8 cellular contexts compared by ENCODE assay signal in the genomic region with DNA sequence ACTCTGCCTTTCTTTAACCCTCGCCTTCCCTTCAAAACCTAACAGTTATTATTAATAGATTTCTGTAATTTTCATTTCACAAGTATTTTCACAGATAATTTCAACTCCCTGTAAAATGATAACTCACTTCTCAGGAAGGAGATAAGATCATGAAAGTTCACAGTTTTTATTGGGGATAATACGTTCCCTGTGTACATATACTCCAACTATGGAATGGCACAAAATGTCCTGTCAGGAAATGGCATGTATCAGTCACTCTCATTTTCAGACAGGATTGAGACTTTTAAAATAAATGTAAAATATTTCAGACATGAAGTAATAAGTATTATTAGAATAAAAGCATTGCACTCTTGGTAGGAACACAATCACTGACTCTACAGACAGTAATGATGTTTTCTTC. TPM values are rescaled to one million over a fixed set of nuclear protein-coding genes. Genes with fewer than 3 reads are reported as not detected.
A peak's percentile ranks its signal among the peaks of the same experiment; 100 is the strongest.
DNase-seq lines count a peak whose midpoint lies in the region; ATAC-seq and TF ChIP-seq lines count a peak whose summit lies in the region.

No MANE protein-coding gene starts in this region.

- peaks cover 6% of the 10 kb centered on the region for H3K9me3 Mint-ChIP-seq in HFFc6
- H3K9me3 Mint-ChIP-seq in activated CD8-positive, alpha-beta T cell treated with anti-CD3 and anti-CD28 coated beads, Interleukin-2, amount 10 ng/mL, durations not matched to agents 7 days and 5 days (ENCODE audit: insufficient read depth) = peaks cover 36% of the 10 kb centered on the region

- H3K9ac ChIP-seq in smooth muscle cell (ENCODE audit: low read depth) = peak overlapping the region; percentile 87

- H2AFZ ChIP-seq in hepatocyte (peak overlapping the region; percentile 87), smooth muscle cell (ENCODE audit: low read depth) (peak overlapping the region; percentile 89)

- TF ChIP-seq CTCF in HFFc6 (IDR thresholded peaks at IDR 0.05) (no peak), hepatocyte (IDR thresholded peaks at IDR 0.05; ENCODE audit: poor library complexity) (no peak), smooth muscle cell (IDR thresholded peaks at IDR 0.05; ENCODE audit: borderline replicate concordance, insufficient read depth, poor library complexity, severe bottlenecking) (no peak)

- H3K4me3 Mint-ChIP-seq in HFFc6 = peak overlapping the region; percentile 97
- peak overlapping the region; percentile 89 for H3K4me3 Mint-ChIP-seq in activated CD8-positive, alpha-beta T cell treated with anti-CD3 and anti-CD28 coated beads, Interleukin-2, amount 10 ng/mL, durations not matched to agents 7 days and 5 days

- no peaks in the 10 kb centered on the region for H3K9me2 ChIP-seq in hepatocyte (replicated peaks; ENCODE audit: insufficient read depth)

- peak overlapping the region; percentile 18 for H3K4me3 ChIP-seq in hepatocyte
- peak overlapping the region; percentile 85 for H3K4me3 ChIP-seq in smooth muscle cell

- H4K20me1 ChIP-seq in hepatocyte (ENCODE audit: insufficient read depth, poor library complexity, severe bottlenecking) (no peaks in the 10 kb centered on the region), smooth muscle cell (ENCODE audit: low read depth) (no peaks in the 10 kb centered on the region)

- H3K4me1 ChIP-seq in hepatocyte (ENCODE audit: insufficient read depth) = peaks cover 9% of the 10 kb centered on the region
- peaks cover 8% of the 10 kb centered on the region for H3K4me1 ChIP-seq in smooth muscle cell (ENCODE audit: low read depth)

- H3K4me1 Mint-ChIP-seq in HFFc6 (ENCODE audit: low read depth) = peaks cover 17% of the 10 kb centered on the region
- H3K4me1 Mint-ChIP-seq in activated CD8-positive, alpha-beta T cell treated with anti-CD3 and anti-CD28 coated beads, Interleukin-2, amount 10 ng/mL, durations not matched to agents 7 days and 5 days (ENCODE audit: low read depth) = peaks cover 14% of the 10 kb centered on the region

- H3K79me2 ChIP-seq in hepatocyte (peaks cover 27% of the 10 kb centered on the region), smooth muscle cell (ENCODE audit: low read depth) (peaks cover 28% of the 10 kb centered on the region)

- no peak for DNase-seq in HFFc6
- no peak for DNase-seq in activated CD8-positive, alpha-beta T cell treated with anti-CD3 and anti-CD28 coated beads, Interleukin-2, amount 10 ng/mL, durations not matched to agents 7 days and 5 days
- no peak for DNase-seq in hepatocyte (ENCODE audit: low spot score)
- DNase-seq in smooth muscle cell (lab: John Stamatoyannopoulos, UW; ENCODE audit: unreplicated experiment) = no peak
- DNase-seq in stimulated activated naive CD4-positive, alpha-beta T cell treated with Interleukin-2 at 50 U/mL for 16 hours (lab: John Stamatoyannopoulos, UW) = no peak
- DNase-seq in SHP77 (lab: John Stamatoyannopoulos, UW) = no peak
- no peak for DNase-seq in amniotic stem cell (lab: John Stamatoyannopoulos, UW)
- DNase-seq in KBM-7 = no peak

- peaks cover 7% of the 10 kb centered on the region for H3F3A ChIP-seq in smooth muscle cell (ENCODE audit: low read depth)

- in situ Hi-C loops in KBM-7 (cut with MboI; ENCODE audit: low pct_unique_long_range_greater_than_20kb, low sequenced_read_pairs) = no loop called here

- POLR2A ChIA-PET in activated CD8-positive, alpha-beta T cell treated with anti-CD3 and anti-CD28 coated beads, Interleukin-2, amount 10 ng/mL, durations not matched to agents 7 days and 5 days (lab: Charles Lee) = interaction anchor here (1.4 to 1.5 kb wide), 2 partner anchors 12 to 27 kb away, joined by 4 to 10 read pairs; a partner anchor contains a TSS

- H3K27me3 ChIP-seq in hepatocyte (no peaks in the 10 kb centered on the region), smooth muscle cell (ENCODE audit: low read depth) (no peaks in the 10 kb centered on the region)

- H3K27ac ChIP-seq in hepatocyte (peak overlapping the region; percentile 88), smooth muscle cell (ENCODE audit: low read depth) (peak overlapping the region; percentile 94)

- WGBS in hepatocyte (ENCODE audit: low lambda C conversion rate, missing lambda C conversion rate) = 84% methylated on average over 2 of the region's 2 CpGs
- 92% methylated on average over 2 of the region's 2 CpGs for WGBS in smooth muscle cell (ENCODE audit: low lambda C conversion rate)

- H3K4me2 ChIP-seq in hepatocyte = peak overlapping the region; percentile 76
- peak overlapping the region; percentile 86 for H3K4me2 ChIP-seq in smooth muscle cell

- no peaks in the 10 kb centered on the region for H3K27me3 Mint-ChIP-seq in HFFc6 (ENCODE audit: insufficient read depth)
- H3K27me3 Mint-ChIP-seq in activated CD8-positive, alpha-beta T cell treated with anti-CD3 and anti-CD28 coated beads, Interleukin-2, amount 10 ng/mL, durations not matched to agents 7 days and 5 days (ENCODE audit: low read depth) = no peaks in the 10 kb centered on the region

- CTCF ChIA-PET in activated CD8-positive, alpha-beta T cell treated with anti-CD3 and anti-CD28 coated beads, Interleukin-2, amount 10 ng/mL, durations not matched to agents 7 days and 5 days (lab: Charles Lee) = interaction anchor here (1.5 to 1.8 kb wide), 2 partner anchors 12 to 27 kb away, joined by 3 to 4 read pairs; a partner anchor contains a TSS

- H3K27ac Mint-ChIP-seq in HFFc6 = peak overlapping the region; percentile 95
- H3K27ac Mint-ChIP-seq in activated CD8-positive, alpha-beta T cell treated with anti-CD3 and anti-CD28 coated beads, Interleukin-2, amount 10 ng/mL, durations not matched to agents 7 days and 5 days = peak overlapping the region; percentile 92

- H3K36me3 ChIP-seq in hepatocyte (replicated peaks; ENCODE audit: insufficient read depth, low read depth) (no peaks in the 10 kb centered on the region), smooth muscle cell (ENCODE audit: low read depth) (no peaks in the 10 kb centered on the region)

- peaks cover 35% of the 10 kb centered on the region for H3K36me3 Mint-ChIP-seq in HFFc6 (ENCODE audit: low read depth)
- peaks cover 50% of the 10 kb centered on the region for H3K36me3 Mint-ChIP-seq in activated CD8-positive, alpha-beta T cell treated with anti-CD3 and anti-CD28 coated beads, Interleukin-2, amount 10 ng/mL, durations not matched to agents 7 days and 5 days (ENCODE audit: low read depth)

- no peak for ATAC-seq in activated CD8-positive, alpha-beta T cell treated with anti-CD3 and anti-CD28 coated beads, Interleukin-2, amount 10 ng/mL, durations not matched to agents 7 days and 5 days

- H3K9me3 ChIP-seq in hepatocyte (ENCODE audit: low read depth) (no peaks in the 10 kb centered on the region), smooth muscle cell (replicated peaks; ENCODE audit: low read depth) (no peaks in the 10 kb centered on the region)

RNA-seq across cellular contexts. Expression of a gene that starts 0.9 kb away (rescaled TPM):
- 1 to 10 TPM; 7.3 to 8.5 (median 8.2) TPM for total RNA-seq in HFFc6 (2021; fragmentation: NEBNext Ultra II Directional; extraction: Animal tissue kit (Norgen Biotek cat#: 25700))
- 1 to 10 TPM; 8.5 to 8.6 TPM for total RNA-seq in activated CD8-positive, alpha-beta T cell treated with anti-CD3 and anti-CD28 coated beads, Interleukin-2, amount 10 ng/mL, durations not matched to agents 7 days and 5 days
- total RNA-seq in hepatocyte = 19.8 and 27.8 TPM in 2 replicates
- 39.0 and 50.7 TPM in 2 replicates for polyA plus RNA-seq in hepatocyte
- total RNA-seq in smooth muscle cell = 25.4 and 34.4 TPM in 2 replicates
- 36.3 and 42.6 TPM in 2 replicates for polyA plus RNA-seq in smooth muscle cell

RNA-seq across cellular contexts. Expression of a gene that starts 0.9 kb away (rescaled TPM):
- total RNA-seq in HFFc6 (2021; fragmentation: NEBNext Ultra II Directional; extraction: Animal tissue kit (Norgen Biotek cat#: 25700)) = 1 to 10 TPM; 1.5 to 2.9 (median 1.7) TPM
- total RNA-seq in activated CD8-positive, alpha-beta T cell treated with anti-CD3 and anti-CD28 coated beads, Interleukin-2, amount 10 ng/mL, durations not matched to agents 7 days and 5 days = 1 to 10 TPM; 4.2 to 4.4 TPM
- total RNA-seq in hepatocyte (1.6 and 5.2 TPM in 2 replicates), smooth muscle cell (4.0 and 4.9 TPM in 2 replicates)
- polyA plus RNA-seq in hepatocyte (0.72 and 1.8 TPM in 2 replicates), smooth muscle cell (0.71 and 2.5 TPM in 2 replicates)

RNA-seq across cellular contexts. Expression of a gene that starts 11.3 kb away (rescaled TPM):
- total RNA-seq in HFFc6 (2021; fragmentation: NEBNext Ultra II Directional; extraction: Animal tissue kit (Norgen Biotek cat#: 25700)) = 1 to 10 TPM; 7.1 to 8.1 (median 7.7) TPM
- 1 to 10 TPM; 8.5 to 9.1 TPM for total RNA-seq in activated CD8-positive, alpha-beta T cell treated with anti-CD3 and anti-CD28 coated beads, Interleukin-2, amount 10 ng/mL, durations not matched to agents 7 days and 5 days
- total RNA-seq in hepatocyte = 6.9 and 7.5 TPM in 2 replicates
- 2.0 and 3.0 TPM in 2 replicates for polyA plus RNA-seq in hepatocyte
- total RNA-seq in smooth muscle cell = 6.8 and 9.6 TPM in 2 replicates
- polyA plus RNA-seq in smooth muscle cell = 3.5 and 3.9 TPM in 2 replicates

RNA-seq across cellular contexts. Expression of a gene that starts 27.2 kb away (rescaled TPM):
- 10 to 100 TPM in 1 of 6 experiments, 1 to 10 TPM in 5; 8.0 to 10.4 (median 9.2) TPM for total RNA-seq in HFFc6 (2021; fragmentation: NEBNext Ultra II Directional; extraction: Animal tissue kit (Norgen Biotek cat#: 25700))
- total RNA-seq in activated CD8-positive, alpha-beta T cell treated with anti-CD3 and anti-CD28 coated beads, Interleukin-2, amount 10 ng/mL, durations not matched to agents 7 days and 5 days = 10 to 100 TPM; 27.4 to 28.0 TPM
- total RNA-seq in hepatocyte (17.6 and 26.3 TPM in 2 replicates), smooth muscle cell (26.9 and 27.3 TPM in 2 replicates)
- polyA plus RNA-seq in hepatocyte (8.1 and 9.3 TPM in 2 replicates), smooth muscle cell (12.3 and 13.1 TPM in 2 replicates)

RNA-seq across cellular contexts. Expression of a gene that starts 42.1 kb away (rescaled TPM):
- 1 to 10 TPM; 4.6 to 5.2 (median 4.8) TPM for total RNA-seq in HFFc6 (2021; fragmentation: NEBNext Ultra II Directional; extraction: Animal tissue kit (Norgen Biotek cat#: 25700))
- total RNA-seq in activated CD8-positive, alpha-beta T cell treated with anti-CD3 and anti-CD28 coated beads, Interleukin-2, amount 10 ng/mL, durations not matched to agents 7 days and 5 days = 1 to 10 TPM; 7.0 to 7.5 TPM
- total RNA-seq in hepatocyte (6.7 and 6.9 TPM in 2 replicates), smooth muscle cell (5.1 and 7.5 TPM in 2 replicates)
- polyA plus RNA-seq in hepatocyte (0.61 and 2.6 TPM in 2 replicates), smooth muscle cell (1.1 and 1.4 TPM in 2 replicates)
